Comparison of ENCODE assay signal across 19 cellular contexts in the genomic region with DNA sequence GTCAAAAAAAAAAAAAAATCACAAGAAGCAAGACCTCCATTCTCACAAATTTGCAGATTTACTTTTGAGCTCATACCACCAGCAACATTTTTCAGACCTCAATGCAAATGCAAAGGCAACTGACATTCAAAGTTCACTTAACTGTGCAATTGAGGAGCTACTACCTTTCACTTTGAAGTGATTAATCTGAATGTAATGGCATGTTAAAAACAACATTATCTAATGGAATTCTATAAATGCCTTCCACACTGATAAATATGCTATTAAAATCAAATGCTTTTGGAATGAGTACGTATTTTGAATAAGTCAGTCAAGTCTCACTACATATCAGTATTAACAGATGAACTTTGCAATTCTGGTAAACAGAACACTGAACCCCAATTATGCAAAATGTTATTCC. TPM values are rescaled to one million over a fixed set of nuclear protein-coding genes. Genes with fewer than 3 reads are reported as not detected.
A peak's percentile ranks its signal among the peaks of the same experiment; 100 is the strongest.
DNase-seq lines count a peak whose midpoint lies in the region; ATAC-seq and TF ChIP-seq lines count a peak whose summit lies in the region.
"Had no signal": no experiment of that assay in that cellular context is flagged by ENCODE, and none has a peak within 500 bp of the region (broad histone marks: within the 10 kb centered on the region; RNA-seq: fewer than 3 reads in every experiment).

No MANE protein-coding gene starts in this region.

- no peaks in the 10 kb centered on the region for H3K27me3 Mint-ChIP-seq in activated CD4-positive, alpha-beta T cell treated with anti-CD3 and anti-CD28 coated beads, Interleukin-2, amount 10 ng/mL, durations not matched to agents 7 days and 5 days

- peaks cover 9% of the 10 kb centered on the region for H3K4me1 Mint-ChIP-seq in activated CD4-positive, alpha-beta T cell treated with anti-CD3 and anti-CD28 coated beads, Interleukin-2, amount 10 ng/mL, durations not matched to agents 7 days and 5 days

- CTCF ChIA-PET in activated CD4-positive, alpha-beta T cell treated with anti-CD3 and anti-CD28 coated beads, Interleukin-2, amount 10 ng/mL, durations not matched to agents 7 days and 5 days (lab: Charles Lee): no interaction called here

- DNase-seq in activated CD4-positive, alpha-beta T cell treated with anti-CD3 and anti-CD28 coated beads, Interleukin-2, amount 10 ng/mL, durations not matched to agents 7 days and 5 days: no peak
- DNase-seq in activated CD4-positive, alpha-beta T cell treated with anti-CD3 and anti-CD28 coated beads, Interleukin-2, amount 50 U/mL, for 48 hours: no peak
- peak; percentile 51 for DNase-seq in EL
- no peak for DNase-seq in SK-N-MC (ENCODE audit: low read depth, low spot score)
- peak; percentile 22 for DNase-seq in kidney tubule cell (ENCODE audit: low spot score)
- DNase-seq in Right ventricle myocardium inferior (ENCODE audit: missing footprints): no peak
- DNase-seq in foreskin fibroblast: no peak
- DNase-seq: 8988T, IMR-90, MV-4-11, NCI-H1105 treated with DMSO at 0.1 percent for 48 hours, NCI-H2029 treated with DMSO at 0.1 percent for 48 hours, NCI-H2171 treated with DMSO at 0.1 percent for 48 hours, NCI-H446, NCI-H526, Peyer's patch, SJCRH30 had no signal

- no peaks in the 10 kb centered on the region for H3K9me3 ChIP-seq in SK-N-MC (ENCODE audit: low read depth, low read length)
- H3K9me3 ChIP-seq: Peyer's patch, SJCRH30 had no signal

- H3K36me3 Mint-ChIP-seq in activated CD4-positive, alpha-beta T cell treated with anti-CD3 and anti-CD28 coated beads, Interleukin-2, amount 10 ng/mL, durations not matched to agents 7 days and 5 days (ENCODE audit: low read depth): peaks cover 50% of the 10 kb centered on the region

- 0 out of 2 replicates have a peak overlapping the region, but pooled peaks have one; percentile 25 for H3K27ac ChIP-seq in SK-N-MC
- H3K27ac ChIP-seq: C4-2B, KMS-11, Peyer's patch, SJCRH30 had no signal

- H3K4me3 ChIP-seq in SK-N-MC: no peak overlapping the region
- no peak overlapping the region for H3K4me3 ChIP-seq in foreskin fibroblast (ENCODE audit: low read depth in 1 of 2, low read length in 2 of 2)
- H3K4me3 ChIP-seq: Peyer's patch, SJCRH30 had no signal

- H3K9ac ChIP-seq in SK-N-MC (ENCODE audit: insufficient read length): no peak overlapping the region
- H3K9ac ChIP-seq: KMS-11 had no signal

- POLR2A ChIA-PET in activated CD4-positive, alpha-beta T cell treated with anti-CD3 and anti-CD28 coated beads, Interleukin-2, amount 10 ng/mL, durations not matched to agents 7 days and 5 days (lab: Charles Lee): no interaction called here

- peaks cover 88% of the 10 kb centered on the region for H3K36me3 ChIP-seq in SK-N-MC (ENCODE audit: insufficient read depth, low read length)

- TF ChIP-seq CTCF in foreskin fibroblast (IDR thresholded peaks at IDR 0.05; ENCODE audit: low read depth, low read length): no peak

- H3K27ac Mint-ChIP-seq in activated CD4-positive, alpha-beta T cell treated with anti-CD3 and anti-CD28 coated beads, Interleukin-2, amount 10 ng/mL, durations not matched to agents 7 days and 5 days: peak overlapping the region; percentile 13

- intact Hi-C loops in Right ventricle myocardium inferior (cut with DNase I): no loop called here

- ATAC-seq in Right ventricle myocardium inferior: no peak

- no peak overlapping the region for H3K4me3 Mint-ChIP-seq in activated CD4-positive, alpha-beta T cell treated with anti-CD3 and anti-CD28 coated beads, Interleukin-2, amount 10 ng/mL, durations not matched to agents 7 days and 5 days

- no peaks in the 10 kb centered on the region for H3K9me3 Mint-ChIP-seq in activated CD4-positive, alpha-beta T cell treated with anti-CD3 and anti-CD28 coated beads, Interleukin-2, amount 10 ng/mL, durations not matched to agents 7 days and 5 days

RNA-seq across cellular contexts. Expression of a gene that starts 32.3 kb away (rescaled TPM):
- total RNA-seq in activated CD4-positive, alpha-beta T cell treated with anti-CD3 and anti-CD28 coated beads, Interleukin-2, amount 10 ng/mL, durations not matched to agents 7 days and 5 days: 100 to 1,000 TPM in 1 of 2 experiments, 10 to 100 TPM in 1; 95.7 to 110 TPM
- total RNA-seq in Right ventricle myocardium inferior: 78.7 TPM

RNA-seq across cellular contexts. Expression of a gene that starts 52.5 kb away (rescaled TPM):
- total RNA-seq in activated CD4-positive, alpha-beta T cell treated with anti-CD3 and anti-CD28 coated beads, Interleukin-2, amount 10 ng/mL, durations not matched to agents 7 days and 5 days: 1 to 10 TPM; 7.2 to 7.8 TPM
- total RNA-seq in Right ventricle myocardium inferior: 3.4 TPM

Comparison
In these comparisons a context has a peak if more than half of its experiments do, and no peak if none do; other contexts are left out.
1. DNase-seq: peak in EL (single experiment) and kidney tubule cell (single experiment); none in activated CD4-positive, alpha-beta T cell treated with anti-CD3 and anti-CD28 coated beads, Interleukin-2, amount 10 ng/mL, durations not matched to agents 7 days and 5 days (single experiment), activated CD4-positive, alpha-beta T cell treated with anti-CD3 and anti-CD28 coated beads, Interleukin-2, amount 50 U/mL, for 48 hours (0 of 2), SK-N-MC (single experiment), Right ventricle myocardium inferior (single experiment) and foreskin fibroblast (0 of 2).